In genomic region chr17:17740627-17741237, GRCh38 we compare ENCODE assay signal across 1 cellular context.
TF ChIP-seq lines count a peak whose summit lies in the region.

No MANE protein-coding gene starts in this region.

TF ChIP-seq in A549, 52 proteins besides CTCF, POLR2A, EP300 and RAD21 (continued from another document):
- TF ChIP-seq USF2 (IDR thresholded peaks at IDR 0.05) (no peak), PBX3 (IDR thresholded peaks at IDR 0.05) (no peak), CEBPB (IDR thresholded peaks at IDR 0.05) (no peak), EHMT2 (IDR thresholded peaks at IDR 0.05; ENCODE audit: low read depth) (no peak), NFE2L2 (conservative IDR thresholded peaks at IDR 0.05; ENCODE audit: low read length) (no peak), HOXB13 (CRISPR knock-in tag; IDR thresholded peaks at IDR 0.05; ENCODE audit: low read depth) (no peak), NPAS2 (CRISPR knock-in tag; IDR thresholded peaks at IDR 0.05; ENCODE audit: borderline replicate concordance) (no peak), TFCP2L1 (CRISPR knock-in tag; IDR thresholded peaks at IDR 0.05) (no peak), CHD2 (IDR thresholded peaks at IDR 0.05; ENCODE audit: low read length, partially characterized antibody) (no peak), BCL3 (IDR thresholded peaks at IDR 0.05) (no peak), ESRRA (IDR thresholded peaks at IDR 0.05; ENCODE audit: borderline replicate concordance, low read length) (no peak), KDM5A (IDR thresholded peaks at IDR 0.05) (no peak), CBX8 (IDR thresholded peaks at IDR 0.05) (no peak)
